10 cellular contexts compared by ENCODE assay signal in the genomic region with DNA sequence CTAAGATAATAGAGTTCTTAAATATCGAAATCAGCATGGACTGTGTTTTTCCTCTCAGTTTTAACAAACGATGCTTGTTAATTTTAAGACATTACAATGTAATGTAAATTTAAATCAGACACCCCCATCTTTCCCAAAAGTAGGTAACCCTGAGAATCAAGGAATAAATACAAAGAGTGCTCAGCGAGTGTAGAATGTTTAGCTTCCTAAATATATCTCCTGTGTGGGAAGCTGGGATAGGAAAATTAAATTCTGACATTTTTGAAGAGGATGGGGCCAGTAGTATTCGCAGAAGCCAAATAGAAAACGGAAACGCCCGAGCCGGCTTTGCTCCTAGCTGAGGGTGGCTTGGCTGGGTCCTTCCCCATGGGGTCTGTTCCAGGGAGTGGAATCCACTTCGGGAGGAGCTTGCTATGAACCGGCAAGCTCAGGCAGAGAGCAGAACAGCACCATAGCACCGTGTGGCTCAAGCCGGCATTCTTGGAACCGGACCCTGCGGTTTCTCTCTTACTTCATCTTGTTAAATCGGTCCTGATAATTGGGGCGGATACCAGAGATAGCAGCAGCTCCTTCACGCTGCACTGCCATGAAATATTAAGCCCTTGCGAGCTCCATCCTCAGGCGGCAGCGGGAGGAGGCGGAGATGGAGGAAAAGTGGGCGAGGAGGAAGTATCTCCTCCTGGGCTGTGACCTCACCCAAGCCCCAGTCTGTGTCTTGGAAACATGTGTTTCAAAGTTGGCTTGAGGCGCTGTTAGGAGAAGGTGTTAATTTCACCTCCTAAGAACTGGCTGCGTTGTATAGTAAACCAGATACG. TPM values are rescaled to one million over a fixed set of nuclear protein-coding genes. Genes with fewer than 3 reads are reported as not detected.
A peak's percentile ranks its signal among the peaks of the same experiment; 100 is the strongest.
DNase-seq lines count a peak whose midpoint lies in the region; ATAC-seq and TF ChIP-seq lines count a peak whose summit lies in the region.
"Had no signal": no experiment of that assay in that cellular context is flagged by ENCODE, and none has a peak within 500 bp of the region (broad histone marks: within the 10 kb centered on the region; RNA-seq: fewer than 3 reads in every experiment).

No MANE protein-coding gene starts in this region.

- H3K27ac ChIP-seq in A673 (ENCODE audit: low read depth, low read length, poor library complexity, severe bottlenecking) (no peak overlapping the region), RWPE1 (peak overlapping the region; percentile 86)

- peaks cover 12% of the 10 kb centered on the region for H3K27me3 Mint-ChIP-seq in nephron (ENCODE audit: low read depth)
- peaks cover 10% of the 10 kb centered on the region for H3K27me3 Mint-ChIP-seq in activated CD8-positive, alpha-beta T cell treated with anti-CD3 and anti-CD28 coated beads, Interleukin-2, amount 10 ng/mL, durations not matched to agents 7 days and 5 days (ENCODE audit: low read depth)
- no peaks in the 10 kb centered on the region for H3K27me3 Mint-ChIP-seq in stimulated activated naive B cell treated with anti-CD40 and anti-IgM and Interleukin-4, amounts not matched to agents 10 μg/mL and 1 μg/mL and 100 μg/mL, for 72 hours

- H3K4me3 Mint-ChIP-seq in nephron: peak overlapping the region; percentile 40 to 67 (median 61)
- H3K4me3 Mint-ChIP-seq in activated CD8-positive, alpha-beta T cell treated with anti-CD3 and anti-CD28 coated beads, Interleukin-2, amount 10 ng/mL, durations not matched to agents 7 days and 5 days: no peak overlapping the region
- H3K4me3 Mint-ChIP-seq in stimulated activated naive B cell treated with anti-CD40 and anti-IgM and Interleukin-4, amounts not matched to agents 10 μg/mL and 1 μg/mL and 100 μg/mL, for 72 hours: peak overlapping the region in 1 of 2 donors; percentile 17

- no peak for ATAC-seq in activated CD8-positive, alpha-beta T cell treated with anti-CD3 and anti-CD28 coated beads, Interleukin-2, amount 10 ng/mL, durations not matched to agents 7 days and 5 days
- ATAC-seq in stimulated activated naive B cell treated with anti-CD40 and anti-IgM and Interleukin-4, amounts not matched to agents 10 μg/mL and 1 μg/mL and 100 μg/mL, for 72 hours (replicated peaks): no peak
- no peak for ATAC-seq in GM18502 (IDR thresholded peaks at IDR 0.05; ENCODE audit: poor library complexity, unreplicated experiment)

- TF ChIP-seq CTCF in A673 (conservative IDR thresholded peaks at IDR 0.05; ENCODE audit: low read depth, low read length) (no peak), RWPE1 (conservative IDR thresholded peaks at IDR 0.05; ENCODE audit: low read depth) (no peak), fibroblast of the aortic adventitia (IDR thresholded peaks at IDR 0.05; ENCODE audit: insufficient read depth, low read length) (peak; percentile 27), nephron (IDR thresholded peaks at IDR 0.05; ENCODE audit: unreplicated experiment in 3 of 3) (no peak)

- H3K36me3 Mint-ChIP-seq in nephron (ENCODE audit: low read depth): no peaks in the 10 kb centered on the region
- no peaks in the 10 kb centered on the region for H3K36me3 Mint-ChIP-seq in activated CD8-positive, alpha-beta T cell treated with anti-CD3 and anti-CD28 coated beads, Interleukin-2, amount 10 ng/mL, durations not matched to agents 7 days and 5 days (ENCODE audit: low read depth)
- peaks cover 10 to 16% of the 10 kb centered on the region in 2 donors for H3K36me3 Mint-ChIP-seq in stimulated activated naive B cell treated with anti-CD40 and anti-IgM and Interleukin-4, amounts not matched to agents 10 μg/mL and 1 μg/mL and 100 μg/mL, for 72 hours

- H3K4me1 Mint-ChIP-seq in nephron: peaks cover 25% of the 10 kb centered on the region
- no peaks in the 10 kb centered on the region for H3K4me1 Mint-ChIP-seq in activated CD8-positive, alpha-beta T cell treated with anti-CD3 and anti-CD28 coated beads, Interleukin-2, amount 10 ng/mL, durations not matched to agents 7 days and 5 days (ENCODE audit: low read depth)
- H3K4me1 Mint-ChIP-seq in stimulated activated naive B cell treated with anti-CD40 and anti-IgM and Interleukin-4, amounts not matched to agents 10 μg/mL and 1 μg/mL and 100 μg/mL, for 72 hours: no peaks in the 10 kb centered on the region

- intact Hi-C loops in A673 (cut with micrococcal nuclease; ENCODE audit: unreplicated experiment): no loop called here

- CTCF ChIA-PET in A673 (lab: Charles Lee): interaction anchor here (0.5 kb wide), 1 partner anchor 66 kb away, joined by 22 read pairs; no protein-coding TSS in a partner anchor
- CTCF ChIA-PET in RWPE1 (lab: Yijun Ruan, JAX): interaction anchor here (0.9 to 1.5 kb wide), 3 partner anchors 9 to 66 kb away, joined by 3 to 5 read pairs (median 4); no protein-coding TSS in a partner anchor
- CTCF ChIA-PET in activated CD8-positive, alpha-beta T cell treated with anti-CD3 and anti-CD28 coated beads, Interleukin-2, amount 10 ng/mL, durations not matched to agents 7 days and 5 days (lab: Charles Lee): interaction anchor here (0.6 to 1.8 kb wide), 5 partner anchors 9 to 217 kb away, joined by 3 to 7 read pairs (median 3); no protein-coding TSS in a partner anchor

- H3K27ac Mint-ChIP-seq in nephron: peak overlapping the region in 1 of 3 experiments; percentile 15
- no peak overlapping the region for H3K27ac Mint-ChIP-seq in activated CD8-positive, alpha-beta T cell treated with anti-CD3 and anti-CD28 coated beads, Interleukin-2, amount 10 ng/mL, durations not matched to agents 7 days and 5 days
- no peak overlapping the region for H3K27ac Mint-ChIP-seq in stimulated activated naive B cell treated with anti-CD40 and anti-IgM and Interleukin-4, amounts not matched to agents 10 μg/mL and 1 μg/mL and 100 μg/mL, for 72 hours

- peak; percentile 45 for DNase-seq in A673 (ENCODE audit: low spot score)
- peak; percentile 14 for DNase-seq in RWPE1 (ENCODE audit: low spot score)
- peak; percentile 97 for DNase-seq in fibroblast of the aortic adventitia (ENCODE audit: low read depth)
- DNase-seq in activated CD8-positive, alpha-beta T cell treated with anti-CD3 and anti-CD28 coated beads, Interleukin-2, amount 10 ng/mL, durations not matched to agents 7 days and 5 days: no peak
- no peak for DNase-seq in stimulated activated naive B cell treated with anti-CD40 and anti-IgM and Interleukin-4, amounts not matched to agents 10 μg/mL and 1 μg/mL and 100 μg/mL, for 72 hours
- no peak for DNase-seq in OCI-M2 (lab: John Stamatoyannopoulos, UW; ENCODE audit: unreplicated experiment)
- DNase-seq: C1 segment of cervical spinal cord had no signal

- H3K4me1 ChIP-seq in A673 (ENCODE audit: insufficient read depth, low read length, poor library complexity, severe bottlenecking): peaks cover 21% of the 10 kb centered on the region
- H3K4me1 ChIP-seq: HAP-1 had no signal

- H3K9me3 Mint-ChIP-seq in nephron: no peaks in the 10 kb centered on the region
- H3K9me3 Mint-ChIP-seq in activated CD8-positive, alpha-beta T cell treated with anti-CD3 and anti-CD28 coated beads, Interleukin-2, amount 10 ng/mL, durations not matched to agents 7 days and 5 days (ENCODE audit: insufficient read depth): no peaks in the 10 kb centered on the region
- no peaks in the 10 kb centered on the region for H3K9me3 Mint-ChIP-seq in stimulated activated naive B cell treated with anti-CD40 and anti-IgM and Interleukin-4, amounts not matched to agents 10 μg/mL and 1 μg/mL and 100 μg/mL, for 72 hours

- no peaks in the 10 kb centered on the region for H3K27me3 ChIP-seq in A673 (replicated peaks; ENCODE audit: insufficient read depth, low read depth, low read length, poor library complexity)

- H3K4me3 ChIP-seq in A673 (ENCODE audit: low read depth, low read length, poor library complexity, severe bottlenecking) (peak overlapping the region; percentile 24), fibroblast of the aortic adventitia (ENCODE audit: low read depth, low read length) (peak overlapping the region; percentile 38)
- H3K4me3 ChIP-seq: HAP-1 had no signal

- no TSS peak for BruUV-seq in A673 (replicated peaks; lab: Mats Ljungman, UMichigan)

- no peaks in the 10 kb centered on the region for H3K9me3 ChIP-seq in A673 (ENCODE audit: low read depth, low read length, poor library complexity, severe bottlenecking)
- H3K9me3 ChIP-seq: HAP-1 had no signal

- no peaks in the 10 kb centered on the region for H3K36me3 ChIP-seq in A673 (ENCODE audit: insufficient read depth, low read length, poor library complexity, severe bottlenecking)
- H3K36me3 ChIP-seq: HAP-1 had no signal

- POLR2A ChIA-PET in A673 (lab: Charles Lee; ENCODE audit: low non-redundant PET): no interaction called here
- POLR2A ChIA-PET in RWPE1 (lab: Yijun Ruan, JAX; ENCODE audit: low non-redundant PET): no interaction called here
- POLR2A ChIA-PET in activated CD8-positive, alpha-beta T cell treated with anti-CD3 and anti-CD28 coated beads, Interleukin-2, amount 10 ng/mL, durations not matched to agents 7 days and 5 days (lab: Charles Lee): no interaction called here

RNA-seq across cellular contexts. Expression of a gene that starts 24.9 kb away (rescaled TPM):
- 2.2 and 3.1 TPM in 2 replicates for total RNA-seq in A673 (2021)
- 6.9 and 18.7 TPM in 2 replicates for total RNA-seq in fibroblast of the aortic adventitia (ENCODE audit: low replicate concordance)
- 1 to 10 TPM; 3.4 to 4.4 TPM for total RNA-seq in activated CD8-positive, alpha-beta T cell treated with anti-CD3 and anti-CD28 coated beads, Interleukin-2, amount 10 ng/mL, durations not matched to agents 7 days and 5 days

Comparison
In these comparisons a context has a peak if more than half of its experiments do, and no peak if none do; other contexts are left out.
1. DNase-seq: peak in A673 (single experiment), RWPE1 (single experiment) and fibroblast of the aortic adventitia (single experiment); none in activated CD8-positive, alpha-beta T cell treated with anti-CD3 and anti-CD28 coated beads, Interleukin-2, amount 10 ng/mL, durations not matched to agents 7 days and 5 days (single experiment), stimulated activated naive B cell treated with anti-CD40 and anti-IgM and Interleukin-4, amounts not matched to agents 10 μg/mL and 1 μg/mL and 100 μg/mL, for 72 hours (single experiment) and OCI-M2 (single experiment).